In genomic region chr2:152497481-152498052, GRCh38 we compare ENCODE assay signal across 9 cellular contexts.
DNase-seq lines count a peak whose midpoint lies in the region; ATAC-seq, FAIRE-seq and TF ChIP-seq lines count a peak whose summit lies in the region.
"Had no signal": no experiment of that assay in that cellular context is flagged by ENCODE, and none has a peak within 500 bp of the region (broad histone marks: within the 10 kb centered on the region; RNA-seq: fewer than 3 reads in every experiment).

No MANE protein-coding gene starts in this region.

- peaks cover 26% of the 10 kb centered on the region for H3K27me3 Mint-ChIP-seq in activated T-helper 17 cell treated with anti-CD3 and anti-CD28 coated beads, Interleukin-2, amount 50 U/mL, for 72 hours

- H3K36me3 ChIP-seq in cardiac muscle cell = no peaks in the 10 kb centered on the region
- H3K36me3 ChIP-seq in right atrium auricular region = no peaks in the 10 kb centered on the region
- H3K36me3 ChIP-seq in KMS-11 (ENCODE audit: insufficient read depth) = no peaks in the 10 kb centered on the region
- H3K36me3 ChIP-seq in endothelial cell of umbilical vein (ENCODE audit: control insufficient read depth in 2 of 2, extremely low read depth in 1 of 2, insufficient read depth in 2 of 2, low read length in 2 of 2) = no peaks in the 10 kb centered on the region
- H3K36me3 ChIP-seq in Karpas-422 (ENCODE audit: insufficient read depth, low read length) = no peaks in the 10 kb centered on the region

- H3K9me3 Mint-ChIP-seq in activated T-helper 17 cell treated with anti-CD3 and anti-CD28 coated beads, Interleukin-2, amount 50 U/mL, for 72 hours = no peaks in the 10 kb centered on the region

- H3K9me3 ChIP-seq in cardiac muscle cell (ENCODE audit: low read depth) = no peaks in the 10 kb centered on the region
- peaks cover 0 to 5% of the 10 kb centered on the region in 2 donors for H3K9me3 ChIP-seq in right atrium auricular region
- no peaks in the 10 kb centered on the region for H3K9me3 ChIP-seq in endothelial cell of umbilical vein (replicated peaks; ENCODE audit: control insufficient read depth, insufficient read depth, low read length)
- H3K9me3 ChIP-seq in Karpas-422 (ENCODE audit: low read length) = no peaks in the 10 kb centered on the region

- no peak for TF ChIP-seq CTCF in cardiac muscle cell (IDR thresholded peaks at IDR 0.05; ENCODE audit: low read depth, low read length)
- TF ChIP-seq CTCF in right atrium auricular region (IDR thresholded peaks at IDR 0.05) = no peak
- TF ChIP-seq CTCF in KMS-11 (conservative IDR thresholded peaks at IDR 0.05; ENCODE audit: low read depth, low read length) = no peak
- no peak for TF ChIP-seq CTCF in endothelial cell of umbilical vein (IDR thresholded peaks at IDR 0.05; ENCODE audit: extremely low read depth in 1 of 2, insufficient read depth in 1 of 2, low read depth in 1 of 2, low read length in 2 of 2)

- ATAC-seq in activated T-helper 17 cell treated with anti-CD3 and anti-CD28 coated beads, Interleukin-2, amount 50 U/mL, for 72 hours (replicated peaks) = no peak

- intact Hi-C loops in endothelial cell of umbilical vein (cut with micrococcal nuclease) = no loop called here

- no peaks in the 10 kb centered on the region for H3K9me2 ChIP-seq in Karpas-422 (replicated peaks; ENCODE audit: insufficient read depth, low read length)

- DNase-seq in cardiac muscle cell (ENCODE audit: low read depth in 1 of 2, low spot score in 1 of 2) (peak; percentile 25 to 85), right atrium auricular region (ENCODE audit: low spot score) (no peak), endothelial cell of umbilical vein (ENCODE audit: low read depth, low spot score) (no peak), Karpas-422 (no peak), KG1 (lab: John Stamatoyannopoulos, UW) (no peak), DMS53 treated with DMSO at 0.1 percent for 48 hours (lab: John Stamatoyannopoulos, UW; ENCODE audit: unreplicated experiment) (no peak)

- TF ChIP-seq POLR2A in endothelial cell of umbilical vein (IDR thresholded peaks at IDR 0.05; ENCODE audit: low read depth, low read length) = no peak

- H3K4me3 Mint-ChIP-seq in activated T-helper 17 cell treated with anti-CD3 and anti-CD28 coated beads, Interleukin-2, amount 50 U/mL, for 72 hours = no peak overlapping the region

- FAIRE-seq in endothelial cell of umbilical vein (lab: Jason Lieb, UNC) = no peak

- POLR2A ChIA-PET in endothelial cell of umbilical vein (lab: Charles Lee) = interaction anchor here (0.6 to 0.8 kb wide), 2 partner anchors 42 to 46 kb away, joined by 3 read pairs; no protein-coding TSS in a partner anchor

- no peak overlapping the region for H3K27ac Mint-ChIP-seq in activated T-helper 17 cell treated with anti-CD3 and anti-CD28 coated beads, Interleukin-2, amount 50 U/mL, for 72 hours
- H3K27ac Mint-ChIP-seq: IgD-negative memory B cell had no signal

- H3K27ac ChIP-seq in cardiac muscle cell (no peak overlapping the region), right atrium auricular region (peak overlapping the region in 1 of 2 donors; percentile 27), KMS-11 (0 out of 2 replicates have a peak overlapping the region, but pooled peaks have one; percentile 1), endothelial cell of umbilical vein (ENCODE audit: insufficient read depth, low read depth, low read length) (no peak overlapping the region), Karpas-422 (ENCODE audit: low read length) (no peak overlapping the region)

- H3K79me2 ChIP-seq in KMS-11 (ENCODE audit: insufficient read depth, low read depth) (0 out of 2 replicates have a peak, but pooled peaks cover 7% of the 10 kb centered on the region), endothelial cell of umbilical vein (ENCODE audit: control insufficient read depth, insufficient read depth, low read length) (peaks cover 27% of the 10 kb centered on the region), Karpas-422 (ENCODE audit: low read length) (no peaks in the 10 kb centered on the region)

- H3K4me3 ChIP-seq in cardiac muscle cell (no peak overlapping the region), right atrium auricular region (no peak overlapping the region), KMS-11 (IDR thresholded peaks at IDR 0.05; ENCODE audit: insufficient read depth, low read depth, low read length) (no peak overlapping the region), endothelial cell of umbilical vein (replicated peaks in 1 of 3; ENCODE audit: insufficient read depth in 1 of 3, low read depth in 1 of 3, low read length in 3 of 3) (no peak overlapping the region), Karpas-422 (ENCODE audit: low read length) (no peak overlapping the region)

- H3K36me3 Mint-ChIP-seq in activated T-helper 17 cell treated with anti-CD3 and anti-CD28 coated beads, Interleukin-2, amount 50 U/mL, for 72 hours (ENCODE audit: low read depth) = no peaks in the 10 kb centered on the region
- H3K36me3 Mint-ChIP-seq: IgD-negative memory B cell had no signal

- H2AFZ ChIP-seq in KMS-11 (ENCODE audit: low read depth) = no peak overlapping the region
- no peak overlapping the region for H2AFZ ChIP-seq in endothelial cell of umbilical vein (ENCODE audit: low read depth, low read length)
- no peak overlapping the region for H2AFZ ChIP-seq in Karpas-422 (ENCODE audit: low read length)

- H3K27me3 ChIP-seq in cardiac muscle cell (no peaks in the 10 kb centered on the region), right atrium auricular region (no peaks in the 10 kb centered on the region), KMS-11 (ENCODE audit: insufficient read depth, low read depth) (no peaks in the 10 kb centered on the region), endothelial cell of umbilical vein (ENCODE audit: control insufficient read depth in 2 of 2, insufficient read depth in 2 of 2, low read length in 2 of 2) (no peaks in the 10 kb centered on the region), Karpas-422 (ENCODE audit: low read length) (no peaks in the 10 kb centered on the region)

- no peak overlapping the region for H3K9ac ChIP-seq in KMS-11
- H3K9ac ChIP-seq in endothelial cell of umbilical vein (replicated peaks; ENCODE audit: extremely low read depth, insufficient read depth, low read length) = no peak overlapping the region
- H3K9ac ChIP-seq in Karpas-422 (ENCODE audit: low read length) = no peak overlapping the region

- H3K4me1 ChIP-seq in cardiac muscle cell (ENCODE audit: low read depth) = peaks cover 5% of the 10 kb centered on the region
- peaks cover 0 to 28% of the 10 kb centered on the region in 2 donors for H3K4me1 ChIP-seq in right atrium auricular region
- peaks cover 24% of the 10 kb centered on the region for H3K4me1 ChIP-seq in KMS-11 (ENCODE audit: low read depth, poor library complexity, severe bottlenecking)
- H3K4me1 ChIP-seq in endothelial cell of umbilical vein (ENCODE audit: control insufficient read depth, extremely low read depth, insufficient read depth, low read length) = peaks cover 21% of the 10 kb centered on the region
- no peaks in the 10 kb centered on the region for H3K4me1 ChIP-seq in Karpas-422 (ENCODE audit: low read length)

- CTCF ChIA-PET in endothelial cell of umbilical vein (lab: Charles Lee) = interaction anchor here (0.8 to 1.6 kb wide), 4 partner anchors 8 to 76 kb away, joined by 3 to 5 read pairs (median 4); no protein-coding TSS in a partner anchor

- no TSS peak for BruUV-seq in endothelial cell of umbilical vein (replicated peaks; lab: Mats Ljungman, UMichigan)

- H3K4me1 Mint-ChIP-seq in activated T-helper 17 cell treated with anti-CD3 and anti-CD28 coated beads, Interleukin-2, amount 50 U/mL, for 72 hours = no peaks in the 10 kb centered on the region

- H4K20me1 ChIP-seq in KMS-11 (ENCODE audit: insufficient read depth) (no peaks in the 10 kb centered on the region), endothelial cell of umbilical vein (replicated peaks; ENCODE audit: control insufficient read depth, extremely low read depth, insufficient read depth, low read length) (no peaks in the 10 kb centered on the region), Karpas-422 (ENCODE audit: insufficient read depth, low read depth, low read length) (no peaks in the 10 kb centered on the region)

- dilution Hi-C loops in endothelial cell of umbilical vein (cut with MboI; ENCODE audit: extremely low pct_ligation_motif_present, low sequenced_read_pairs) = no loop called here

- peak overlapping the region; percentile 10; the same call in 1 of the 2 replicates for H3K4me2 ChIP-seq in KMS-11
- no peak overlapping the region for H3K4me2 ChIP-seq in endothelial cell of umbilical vein (ENCODE audit: insufficient read depth, low read length)
- no peak overlapping the region for H3K4me2 ChIP-seq in Karpas-422 (ENCODE audit: low read depth, low read length, poor library complexity, severe bottlenecking)

- no peaks in the 10 kb centered on the region for H3K9me1 ChIP-seq in endothelial cell of umbilical vein (replicated peaks; ENCODE audit: control insufficient read depth, extremely low read depth, insufficient read depth, low read length)

TF ChIP-seq in endothelial cell of umbilical vein, 7 proteins besides CTCF, POLR2A, EP300 and RAD21:
- no peak for TF ChIP-seq MAX (IDR thresholded peaks at IDR 0.05; ENCODE audit: insufficient read depth, insufficient read length)
- no peak for TF ChIP-seq MYC (IDR thresholded peaks at IDR 0.05; ENCODE audit: low read depth, low read length)
- TF ChIP-seq FOS (IDR thresholded peaks at IDR 0.05; ENCODE audit: borderline replicate concordance, insufficient read depth, low read length) = peak; percentile 7
TF ChIP-seq in endothelial cell of umbilical vein: peak in this region for 1.

Comparison
In these comparisons a context has a peak if more than half of its experiments do, and no peak if none do; other contexts are left out.
1. DNase-seq: peak in cardiac muscle cell (2 of 2); none in right atrium auricular region (single experiment), endothelial cell of umbilical vein (single experiment), Karpas-422 (single experiment), KG1 (single experiment) and DMS53 treated with DMSO at 0.1 percent for 48 hours (single experiment).